In the genomic region with DNA sequence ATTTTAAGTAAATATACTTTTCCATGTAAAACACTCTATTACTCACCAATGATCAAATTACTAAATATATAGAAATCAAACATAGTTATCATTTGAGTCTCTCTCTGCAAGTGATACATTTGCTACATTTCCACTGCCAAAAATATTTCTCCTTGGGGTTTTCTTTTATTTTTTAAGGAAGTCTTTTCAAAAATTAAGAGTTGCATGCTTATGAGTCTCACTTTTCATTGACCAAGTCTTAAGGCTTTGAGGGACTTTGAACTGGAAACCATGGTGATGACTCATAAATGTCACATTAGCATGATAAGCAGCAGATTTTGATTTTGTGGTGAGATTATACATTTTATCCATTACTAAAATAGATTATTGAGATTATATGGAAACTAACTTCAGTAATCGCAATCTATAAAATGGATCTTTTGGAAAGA, we compare ENCODE assay signal across 11 cellular contexts.
"Had no signal": no experiment of that assay in that cellular context is flagged by ENCODE, and none has a peak within 500 bp of the region (broad histone marks: within the 10 kb centered on the region; RNA-seq: fewer than 3 reads in every experiment).

No MANE protein-coding gene starts in this region.

- H3K4me1 ChIP-seq: breast epithelium, esophagus muscularis mucosa, sigmoid colon, thyroid gland, vagina had no signal

- H3K36me3 ChIP-seq: breast epithelium, esophagus muscularis mucosa, sigmoid colon, thyroid gland, vagina had no signal

- DNase-seq: activated effector memory CD4-positive, alpha-beta T cell treated with Interleukin-2 at 50 U/mL for 16 hours; activated T-cell treated with anti-CD3 and anti-CD28 coated beads, Interleukin-2, amount 50 U/mL, for 1 hour; endodermal cell; hippocampal formation; kidney glomerular epithelial cell; sigmoid colon; stimulated activated CD4-positive, alpha-beta T cell treated with anti-CD3 and anti-CD28 coated beads, Interleukin-4, amount 100 ng/mL, for 24 hours; thyroid gland had no signal

- H3K9me3 ChIP-seq: breast epithelium, esophagus muscularis mucosa, sigmoid colon, thyroid gland, vagina had no signal

- H3K4me3 ChIP-seq: breast epithelium, esophagus muscularis mucosa, sigmoid colon, thyroid gland, vagina had no signal
